In the genomic region with DNA sequence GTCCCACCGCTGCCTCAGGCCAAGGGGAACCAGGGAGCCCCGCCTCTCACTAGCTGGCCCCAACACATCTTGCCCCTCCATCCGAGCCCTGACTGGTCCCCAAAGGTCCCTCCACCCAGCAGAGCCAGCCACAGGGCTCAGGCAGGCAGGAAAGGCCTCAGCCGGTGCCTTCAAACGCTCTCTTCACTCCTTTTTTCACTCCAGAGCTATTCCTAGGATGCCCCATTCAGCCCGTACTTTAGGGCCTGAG, we compare ENCODE assay signal across 8 cellular contexts. TPM values are rescaled to one million over a fixed set of nuclear protein-coding genes. Genes with fewer than 3 reads are reported as not detected.
DNase-seq lines count a peak whose midpoint lies in the region; ATAC-seq and TF ChIP-seq lines count a peak whose summit lies in the region.

No MANE protein-coding gene starts in this region.

- ATAC-seq in HG03045 (IDR thresholded peaks at IDR 0.05; ENCODE audit: unreplicated experiment) (no peak), HG03520 (IDR thresholded peaks at IDR 0.05; ENCODE audit: unreplicated experiment) (no peak), GM18873 (IDR thresholded peaks at IDR 0.05; ENCODE audit: low FRiP score, unreplicated experiment) (no peak)

- CTCF ChIA-PET in RWPE1 (lab: Yijun Ruan, JAX), result interaction anchor here (0.9 kb wide), 1 partner anchor 19 kb away, joined by 3 read pairs; no protein-coding TSS in a partner anchor

- H3K4me3 ChIP-seq in DOHH2 (ENCODE audit: low read length), result peak overlapping the region; percentile 98
- H3K4me3 ChIP-seq in esophagus muscularis mucosa, result peak overlapping the region; percentile 59 to 69 (median 63)
- H3K4me3 ChIP-seq in prostate gland, result peak overlapping the region; percentile 39 to 45

- H3K9me3 ChIP-seq in DOHH2 (ENCODE audit: control insufficient read depth, insufficient read depth, low read length), result no peaks in the 10 kb centered on the region
- H3K9me3 ChIP-seq in esophagus muscularis mucosa, result no peaks in the 10 kb centered on the region
- H3K9me3 ChIP-seq in prostate gland, result no peaks in the 10 kb centered on the region

- H4K20me1 ChIP-seq in DOHH2 (ENCODE audit: control insufficient read depth, insufficient read depth, low read depth, low read length), result no peaks in the 10 kb centered on the region

- H3K79me2 ChIP-seq in DOHH2 (ENCODE audit: control insufficient read depth, low read length), result peaks cover 36% of the 10 kb centered on the region

- intact Hi-C loops in esophagus muscularis mucosa (cut with DNase I) (no loop called here), prostate gland (cut with DNase I) (no loop called here)

- no peak for TF ChIP-seq EP300 in esophagus muscularis mucosa (IDR thresholded peaks at IDR 0.05)

- TF ChIP-seq POLR2A in esophagus muscularis mucosa (IDR thresholded peaks at IDR 0.05; ENCODE audit: low read depth), result no peak
- TF ChIP-seq POLR2A in prostate gland (IDR thresholded peaks at IDR 0.05), result no peak

- H3K27ac ChIP-seq in DOHH2 (ENCODE audit: low read depth, low read length) (peak overlapping the region; percentile 100), RWPE1 (peak overlapping the region; percentile 96), esophagus muscularis mucosa (replicated peaks in 1 of 4) (peak overlapping the region; percentile 88 to 97 (median 96)), prostate gland (peak overlapping the region; percentile 88 to 91)

- 26% methylated on average over 6 of the region's 6 CpGs for WGBS in esophagus muscularis mucosa
- 0% methylated on average over 4 of the region's 6 CpGs for WGBS in prostate gland

- TF ChIP-seq CTCF in DOHH2 (IDR thresholded peaks at IDR 0.05; ENCODE audit: low read depth, low read length, poor library complexity, severe bottlenecking) (no peak), RWPE1 (conservative IDR thresholded peaks at IDR 0.05; ENCODE audit: low read depth) (no peak), esophagus muscularis mucosa (IDR thresholded peaks at IDR 0.05) (no peak), prostate gland (IDR thresholded peaks at IDR 0.05) (no peak)

- no peaks in the 10 kb centered on the region for H3K9me2 ChIP-seq in DOHH2 (replicated peaks; ENCODE audit: control insufficient read depth, low read length)

- H3F3A ChIP-seq in DOHH2 (ENCODE audit: control insufficient read depth, insufficient read depth), result peaks cover 9% of the 10 kb centered on the region; the same call in 1 of the 2 replicates

- POLR2A ChIA-PET in RWPE1 (lab: Yijun Ruan, JAX; ENCODE audit: low non-redundant PET), result interaction anchor here (1.4 kb wide), 1 partner anchor 17 kb away, joined by 4 read pairs; no protein-coding TSS in a partner anchor

- peaks cover 45% of the 10 kb centered on the region for H3K4me1 ChIP-seq in DOHH2 (ENCODE audit: control insufficient read depth, low read length)
- H3K4me1 ChIP-seq in esophagus muscularis mucosa, result peaks cover 37 to 72% (median 51%) of the 10 kb centered on the region in 4 donors
- no peaks in the 10 kb centered on the region for H3K4me1 ChIP-seq in prostate gland (replicated peaks)

- DNase-seq in RWPE1 (ENCODE audit: low spot score) (no peak), esophagus muscularis mucosa (ENCODE audit: extremely low spot score) (no peak), prostate gland (ENCODE audit: low spot score) (no peak), superior temporal gyrus (ENCODE audit: extremely low spot score) (no peak)

- H3K4me2 ChIP-seq in DOHH2 (ENCODE audit: low read length), result peak overlapping the region; percentile 98

- H3K36me3 ChIP-seq in DOHH2 (ENCODE audit: control insufficient read depth, low read length) (peaks cover 56% of the 10 kb centered on the region), esophagus muscularis mucosa (peaks cover 0 to 35% (median 29%) of the 10 kb centered on the region in 4 donors), prostate gland (no peaks in the 10 kb centered on the region)

- H3K27me3 ChIP-seq in DOHH2 (ENCODE audit: control insufficient read depth, low read length), result no peaks in the 10 kb centered on the region
- H3K27me3 ChIP-seq in esophagus muscularis mucosa, result no peaks in the 10 kb centered on the region
- no peaks in the 10 kb centered on the region for H3K27me3 ChIP-seq in prostate gland (replicated peaks; ENCODE audit: insufficient read depth)

RNA-seq across cellular contexts. Expression of gene ARHGAP4, which starts 1.5 kb away (rescaled TPM):
- 10 to 100 TPM; 15.9 to 22.4 (median 17.7) TPM for total RNA-seq in esophagus muscularis mucosa
- 10 to 100 TPM; 11.9 to 41.1 TPM for total RNA-seq in prostate gland

RNA-seq across cellular contexts. Expression of gene NAA10, which starts 7.2 kb away (rescaled TPM):
- 100 to 1,000 TPM in 2 of 4 donors, 10 to 100 TPM in 2; 89.3 to 106 (median 95.4) TPM for total RNA-seq in esophagus muscularis mucosa
- total RNA-seq in prostate gland, result 10 to 100 TPM; 47.5 to 64.9 TPM

RNA-seq across cellular contexts. Expression of gene RENBP, which starts 16.8 kb away (rescaled TPM):
- total RNA-seq in esophagus muscularis mucosa (10 to 100 TPM in 1 of 4 donors, 1 to 10 TPM in 3; 8.0 to 12.6 (median 9.1) TPM), prostate gland (1 to 10 TPM; 2.4 to 4.4 TPM)

RNA-seq across cellular contexts. Expression of gene AVPR2, which starts 23.1 kb away (rescaled TPM):
- total RNA-seq in esophagus muscularis mucosa, result 1 to 10 TPM; 1.2 to 7.6 (median 4.5) TPM
- 1 to 10 TPM in 1 of 2 donors, under 1 TPM in 1; 0.41 to 2.5 TPM for total RNA-seq in prostate gland

RNA-seq across cellular contexts. Expression of gene L1CAM, which starts 41.6 kb away (rescaled TPM):
- total RNA-seq in esophagus muscularis mucosa (10 to 100 TPM; 22.4 to 47.9 (median 30.0) TPM), prostate gland (10 to 100 TPM in 1 of 2 donors, under 1 TPM in 1; 0.73 to 18.0 TPM)

Comparison
In these comparisons a context has a peak if more than half of its experiments do, and no peak if none do; other contexts are left out.
1. H3K4me3 ChIP-seq: peak in every context shown above with its lines; median percentile 98 in DOHH2; 63 in esophagus muscularis mucosa; 42 in prostate gland.